9 cellular contexts compared by ENCODE assay signal in genomic region chr20:4795394-4795793, GRCh38. TPM values are rescaled to one million over a fixed set of nuclear protein-coding genes. Genes with fewer than 3 reads are reported as not detected.
DNase-seq lines count a peak whose midpoint lies in the region; ATAC-seq and TF ChIP-seq lines count a peak whose summit lies in the region.
"Had no signal": no experiment of that assay in that cellular context is flagged by ENCODE, and none has a peak within 500 bp of the region (broad histone marks: within the 10 kb centered on the region; RNA-seq: fewer than 3 reads in every experiment).

No MANE protein-coding gene starts in this region.

- H3K36me3 ChIP-seq in Caco-2 (ENCODE audit: control insufficient read depth, insufficient read depth, low read length): no peaks in the 10 kb centered on the region

- peaks cover 0 to 2% (median 0%) of the 10 kb centered on the region in 3 donors for H3K9me3 Mint-ChIP-seq in IgD-negative memory B cell
- no peaks in the 10 kb centered on the region for H3K9me3 Mint-ChIP-seq in activated CD8-positive, alpha-beta T cell treated with anti-CD3 and anti-CD28 coated beads, Interleukin-2, amount 10 ng/mL, durations not matched to agents 7 days and 5 days (ENCODE audit: insufficient read depth)
- H3K9me3 Mint-ChIP-seq in osteocyte (ENCODE audit: unreplicated experiment): peaks cover 7% of the 10 kb centered on the region
- H3K9me3 Mint-ChIP-seq in Caco-2 (ENCODE audit: unreplicated experiment): no peaks in the 10 kb centered on the region

- H3K4me3 Mint-ChIP-seq in IgD-negative memory B cell (no peak overlapping the region), osteocyte (ENCODE audit: unreplicated experiment) (no peak overlapping the region), Caco-2 (ENCODE audit: unreplicated experiment) (no peak overlapping the region)
- no peak overlapping the region for H3K4me3 Mint-ChIP-seq in activated CD8-positive, alpha-beta T cell treated with anti-CD3 and anti-CD28 coated beads, Interleukin-2, amount 10 ng/mL, durations not matched to agents 7 days and 5 days

- H3K27ac Mint-ChIP-seq in IgD-negative memory B cell (peak overlapping the region; percentile 18 to 31 (median 31)), osteocyte (ENCODE audit: unreplicated experiment) (no peak overlapping the region), Caco-2 (ENCODE audit: unreplicated experiment) (no peak overlapping the region)
- H3K27ac Mint-ChIP-seq in activated CD8-positive, alpha-beta T cell treated with anti-CD3 and anti-CD28 coated beads, Interleukin-2, amount 10 ng/mL, durations not matched to agents 7 days and 5 days: peak overlapping the region; percentile 81

- H3K27me3 Mint-ChIP-seq in IgD-negative memory B cell (no peaks in the 10 kb centered on the region), osteocyte (ENCODE audit: unreplicated experiment) (no peaks in the 10 kb centered on the region), Caco-2 (ENCODE audit: insufficient read depth, unreplicated experiment) (no peaks in the 10 kb centered on the region)
- no peaks in the 10 kb centered on the region for H3K27me3 Mint-ChIP-seq in activated CD8-positive, alpha-beta T cell treated with anti-CD3 and anti-CD28 coated beads, Interleukin-2, amount 10 ng/mL, durations not matched to agents 7 days and 5 days (ENCODE audit: low read depth)

- no peaks in the 10 kb centered on the region for H3K27me3 ChIP-seq in Caco-2 (replicated peaks; ENCODE audit: control insufficient read depth, insufficient read depth, low read length)
- H3K27me3 ChIP-seq: adrenal gland had no signal

- H3K9me3 ChIP-seq in Caco-2: peaks cover 6% of the 10 kb centered on the region; the same call in 1 of the 2 replicates
- H3K9me3 ChIP-seq: adrenal gland had no signal

- CTCF ChIA-PET in activated CD8-positive, alpha-beta T cell treated with anti-CD3 and anti-CD28 coated beads, Interleukin-2, amount 10 ng/mL, durations not matched to agents 7 days and 5 days (lab: Charles Lee): interaction anchor here (1.2 kb wide), 1 partner anchor 19 kb away, joined by 3 read pairs; no protein-coding TSS in a partner anchor
- CTCF ChIA-PET in Caco-2 (lab: Charles Lee): no interaction called here

- POLR2A ChIA-PET in activated CD8-positive, alpha-beta T cell treated with anti-CD3 and anti-CD28 coated beads, Interleukin-2, amount 10 ng/mL, durations not matched to agents 7 days and 5 days (lab: Charles Lee): no interaction called here
- POLR2A ChIA-PET in Caco-2 (lab: Charles Lee): no interaction called here

- peak; percentile 71 for DNase-seq in stimulated activated CD4-positive, alpha-beta T cell treated with anti-CD3 and anti-CD28 coated beads, Interleukin-1b, Interleukin-23, amount 100 ng/mL, for 48 hours
- no peak for DNase-seq in stimulated activated CD4-positive, alpha-beta T cell treated with anti-CD3 and anti-CD28 coated beads, Interleukin-12 subunit alpha, Interleukin-12 subunit beta, amount 100 ng/mL, for 4 hours
- DNase-seq in activated CD8-positive, alpha-beta T cell treated with anti-CD3 and anti-CD28 coated beads, Interleukin-2, amount 10 ng/mL, durations not matched to agents 7 days and 5 days: peak; percentile 50
- DNase-seq in iris pigment epithelial cell (ENCODE audit: low read depth): peak; percentile 80
- no peak for DNase-seq in osteocyte (ENCODE audit: extremely low spot score, unreplicated experiment)
- no peak for DNase-seq in SKM-1 treated with dmso at 0.1 percent for 144 hours (lab: John Stamatoyannopoulos, UW; ENCODE audit: unreplicated experiment)
- DNase-seq in Caco-2: no peak

- H3K4me3 ChIP-seq in Caco-2 (ENCODE audit: low read depth, low read length): no peak overlapping the region
- H3K4me3 ChIP-seq: adrenal gland had no signal

- peak; percentile 57 for ATAC-seq in activated CD8-positive, alpha-beta T cell treated with anti-CD3 and anti-CD28 coated beads, Interleukin-2, amount 10 ng/mL, durations not matched to agents 7 days and 5 days

- H3K36me3 Mint-ChIP-seq in IgD-negative memory B cell: peaks cover 3% of the 10 kb centered on the region
- H3K36me3 Mint-ChIP-seq in activated CD8-positive, alpha-beta T cell treated with anti-CD3 and anti-CD28 coated beads, Interleukin-2, amount 10 ng/mL, durations not matched to agents 7 days and 5 days (ENCODE audit: low read depth): peaks cover 86% of the 10 kb centered on the region
- no peaks in the 10 kb centered on the region for H3K36me3 Mint-ChIP-seq in osteocyte (ENCODE audit: unreplicated experiment)
- peaks cover 5% of the 10 kb centered on the region for H3K36me3 Mint-ChIP-seq in Caco-2 (ENCODE audit: insufficient read depth, unreplicated experiment)

- H3K4me1 ChIP-seq in Caco-2: no peaks in the 10 kb centered on the region
- H3K4me1 ChIP-seq: adrenal gland had no signal

- intact Hi-C loops in Caco-2 (cut with micrococcal nuclease; ENCODE audit: unreplicated experiment): no loop called here

- TF ChIP-seq CTCF in osteocyte (IDR thresholded peaks at IDR 0.05) (no peak), Caco-2 (IDR thresholded peaks at IDR 0.05; ENCODE audit: insufficient read depth in 1 of 2, low read depth in 1 of 2, low read length in 1 of 2, severe bottlenecking in 1 of 2, unreplicated experiment in 1 of 2) (no peak)

- no TSS peak for BruUV-seq in Caco-2 (replicated peaks; lab: Mats Ljungman, UMichigan)

- peaks cover 0 to 6% (median 5%) of the 10 kb centered on the region in 3 donors for H3K4me1 Mint-ChIP-seq in IgD-negative memory B cell
- peaks cover 34% of the 10 kb centered on the region for H3K4me1 Mint-ChIP-seq in activated CD8-positive, alpha-beta T cell treated with anti-CD3 and anti-CD28 coated beads, Interleukin-2, amount 10 ng/mL, durations not matched to agents 7 days and 5 days (ENCODE audit: low read depth)
- no peaks in the 10 kb centered on the region for H3K4me1 Mint-ChIP-seq in osteocyte (ENCODE audit: unreplicated experiment)
- no peaks in the 10 kb centered on the region for H3K4me1 Mint-ChIP-seq in Caco-2 (ENCODE audit: low read depth, unreplicated experiment)

RNA-seq across cellular contexts. Expression of gene RASSF2, which starts 28.0 kb away (rescaled TPM):
- 75.6 TPM for polyA plus RNA-seq in IgD-negative memory B cell
- 10 to 100 TPM; 57.7 to 58.4 TPM for total RNA-seq in activated CD8-positive, alpha-beta T cell treated with anti-CD3 and anti-CD28 coated beads, Interleukin-2, amount 10 ng/mL, durations not matched to agents 7 days and 5 days
- total RNA-seq in osteocyte (1.3 and 1.5 TPM in 2 replicates), Caco-2 (2022) (3.4 and 3.5 TPM in 2 replicates)

Comparison
In these comparisons a context has a peak if more than half of its experiments do, and no peak if none do; other contexts are left out.
1. DNase-seq: peak in stimulated activated CD4-positive, alpha-beta T cell treated with anti-CD3 and anti-CD28 coated beads, Interleukin-1b, Interleukin-23, amount 100 ng/mL, for 48 hours (single experiment), activated CD8-positive, alpha-beta T cell treated with anti-CD3 and anti-CD28 coated beads, Interleukin-2, amount 10 ng/mL, durations not matched to agents 7 days and 5 days (single experiment) and iris pigment epithelial cell (single experiment); none in stimulated activated CD4-positive, alpha-beta T cell treated with anti-CD3 and anti-CD28 coated beads, Interleukin-12 subunit alpha, Interleukin-12 subunit beta, amount 100 ng/mL, for 4 hours (single experiment), osteocyte (single experiment), SKM-1 treated with dmso at 0.1 percent for 144 hours (single experiment) and Caco-2 (0 of 2).
2. H3K27ac Mint-ChIP-seq: peak in IgD-negative memory B cell (3 of 3) and activated CD8-positive, alpha-beta T cell treated with anti-CD3 and anti-CD28 coated beads, Interleukin-2, amount 10 ng/mL, durations not matched to agents 7 days and 5 days (single experiment); none in osteocyte (single experiment) and Caco-2 (single experiment).
3. RNA of gene RASSF2, which starts 28.0 kb away (total RNA-seq): 57.7 to 58.4 TPM in activated CD8-positive, alpha-beta T cell treated with anti-CD3 and anti-CD28 coated beads, Interleukin-2, amount 10 ng/mL, durations not matched to agents 7 days and 5 days; 3.4 to 3.5 TPM in Caco-2 and 1.3 to 1.5 TPM in osteocyte; every median in the first group is over 10 times any median in the second.